12 cellular contexts compared by ENCODE assay signal in genomic region chr12:11705010-11705409, GRCh38. TPM values are rescaled to one million over a fixed set of nuclear protein-coding genes. Genes with fewer than 3 reads are reported as not detected.
DNase-seq lines count a peak whose midpoint lies in the region; ATAC-seq and TF ChIP-seq lines count a peak whose summit lies in the region.
"Had no signal": no experiment of that assay in that cellular context is flagged by ENCODE, and none has a peak within 500 bp of the region (broad histone marks: within the 10 kb centered on the region; RNA-seq: fewer than 3 reads in every experiment).

No MANE protein-coding gene starts in this region.

- H3K27me3 ChIP-seq in right atrium auricular region, result no peaks in the 10 kb centered on the region
- no peaks in the 10 kb centered on the region for H3K27me3 ChIP-seq in subcutaneous abdominal adipose tissue (ENCODE audit: control insufficient read depth in 5 of 5, insufficient read depth in 4 of 5, low read length in 5 of 5)

- TF ChIP-seq CTCF in right atrium auricular region (IDR thresholded peaks at IDR 0.05), result no peak

- H3K9me3 ChIP-seq in right atrium auricular region, result no peaks in the 10 kb centered on the region
- no peaks in the 10 kb centered on the region for H3K9me3 ChIP-seq in subcutaneous abdominal adipose tissue (ENCODE audit: control insufficient read depth in 5 of 5, low read length in 5 of 5)
- H3K9me3 ChIP-seq: HAP-1 had no signal

- H3K4me1 ChIP-seq in right atrium auricular region, result peaks cover 0 to 36% of the 10 kb centered on the region in 2 donors
- H3K4me1 ChIP-seq in subcutaneous abdominal adipose tissue (ENCODE audit: control insufficient read depth in 5 of 5, insufficient read depth in 5 of 5, low read length in 5 of 5), result peaks cover 0 to 18% (median 9%) of the 10 kb centered on the region in 5 donors

- no peak overlapping the region for H3K4me3 ChIP-seq in right atrium auricular region
- no peak overlapping the region for H3K4me3 ChIP-seq in subcutaneous abdominal adipose tissue (ENCODE audit: low read depth in 1 of 5, low read length in 5 of 5)
- H3K4me3 ChIP-seq: HAP-1, SK-N-MC had no signal

- no peak overlapping the region for H3K9ac ChIP-seq in subcutaneous abdominal adipose tissue (ENCODE audit: low read length in 5 of 5)

- no peak for ATAC-seq in HG03565 (IDR thresholded peaks at IDR 0.05; ENCODE audit: unreplicated experiment)

- peak; percentile 51 for DNase-seq in HK-2 (ENCODE audit: unreplicated experiment)
- DNase-seq in amniotic epithelial cell (ENCODE audit: low read depth), result peak; percentile 95
- DNase-seq in right atrium auricular region (ENCODE audit: low spot score), result peak; percentile 62
- no peak for DNase-seq in midbrain (lab: John Stamatoyannopoulos, UW)
- DNase-seq in AML-193 (lab: John Stamatoyannopoulos, UW), result no peak
- DNase-seq: activated T-cell treated with anti-CD3 and anti-CD28 coated beads, Interleukin-2, amount 50 U/mL, for 1 hour; glutamatergic neuron; small intestine had no signal

- H3K27ac ChIP-seq in right atrium auricular region, result peak overlapping the region; percentile 49 to 51
- peak overlapping the region; percentile 11 for H3K27ac ChIP-seq in subcutaneous abdominal adipose tissue (ENCODE audit: low read depth, low read length)
- H3K27ac ChIP-seq: SK-N-MC had no signal

- H3K36me3 ChIP-seq in right atrium auricular region (no peaks in the 10 kb centered on the region), subcutaneous abdominal adipose tissue (ENCODE audit: control insufficient read depth in 5 of 5, insufficient read depth in 5 of 5, low read length in 5 of 5) (no peaks in the 10 kb centered on the region)
- H3K36me3 ChIP-seq: HAP-1 had no signal

RNA-seq across cellular contexts. Expression of gene ETV6, which starts 55.5 kb away (rescaled TPM):
- 1 to 10 TPM; 6.7 TPM for total RNA-seq in right atrium auricular region

Comparison
In these comparisons a context has a peak if more than half of its experiments do, and no peak if none do; other contexts are left out.
1. DNase-seq: peak in HK-2 (single experiment), amniotic epithelial cell (single experiment) and right atrium auricular region (single experiment); none in midbrain (single experiment) and AML-193 (0 of 2).